In the genomic region with DNA sequence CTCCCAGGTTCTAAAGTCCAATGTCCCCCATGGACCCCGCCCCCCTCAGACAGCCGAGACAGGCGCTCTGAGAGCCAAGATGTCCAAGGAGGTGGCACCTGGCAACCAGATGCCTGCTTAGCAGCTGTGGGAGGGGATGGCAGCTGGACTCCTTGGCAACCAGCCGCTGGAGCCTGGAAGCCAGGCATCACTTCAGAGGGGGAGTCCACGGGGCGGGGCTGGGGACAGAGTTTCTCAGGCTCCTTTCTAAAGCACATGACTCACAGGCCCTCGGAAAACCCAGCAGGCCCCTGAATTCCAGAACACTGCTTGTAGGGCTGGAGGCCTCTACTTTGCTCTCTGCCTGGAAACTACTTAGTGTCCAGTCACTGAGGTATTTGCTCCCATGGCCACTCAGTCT, we compare ENCODE assay signal across 10 cellular contexts.
DNase-seq lines count a peak whose midpoint lies in the region; ATAC-seq and TF ChIP-seq lines count a peak whose summit lies in the region.
"Had no signal": no experiment of that assay in that cellular context is flagged by ENCODE, and none has a peak within 500 bp of the region (broad histone marks: within the 10 kb centered on the region; RNA-seq: fewer than 3 reads in every experiment).

No MANE protein-coding gene starts in this region.

- DNase-seq in AG09319 (ENCODE audit: extremely low read depth, low read depth) (peak; percentile 63), GM04504 (ENCODE audit: low read depth) (peak; percentile 90), brain microvascular endothelial cell (peak; percentile 84), midbrain (lab: John Stamatoyannopoulos, UW) (peak; percentile 50), iPS-NIHi7 (ENCODE audit: extremely low spot score) (no peak), NAMALWA (ENCODE audit: low spot score) (no peak)
- DNase-seq in activated naive CD4-positive, alpha-beta T cell (lab: John Stamatoyannopoulos, UW), result no peak
- DNase-seq: DMS53, NCI-H2227 treated with DMSO at 0.1 percent for 48 hours had no signal

- H3K36me3 ChIP-seq in brain microvascular endothelial cell (replicated peaks), result no peaks in the 10 kb centered on the region

- peak overlapping the region; percentile 1 for H3K27ac ChIP-seq in brain microvascular endothelial cell

- no peak overlapping the region for H3K4me3 ChIP-seq in brain microvascular endothelial cell (ENCODE audit: low read depth, low read length)

- TF ChIP-seq CTCF in AG09319 (IDR thresholded peaks at IDR 0.05; ENCODE audit: low read depth, low read length) (no peak), brain microvascular endothelial cell (IDR thresholded peaks at IDR 0.05; ENCODE audit: low read depth, low read length, missing control alignments) (no peak)

- no peak for ATAC-seq in HG03520 (IDR thresholded peaks at IDR 0.05; ENCODE audit: unreplicated experiment)

- in situ Hi-C loops in brain microvascular endothelial cell (cut with HindIII; ENCODE audit: low pct_ligation_motif_present, low sequenced_read_pairs), result no loop called here

- no peaks in the 10 kb centered on the region for H3K27me3 ChIP-seq in brain microvascular endothelial cell (replicated peaks)

Comparison
In these comparisons a context has a peak if more than half of its experiments do, and no peak if none do; other contexts are left out.
1. DNase-seq: peak in AG09319 (single experiment), GM04504 (single experiment), brain microvascular endothelial cell (single experiment) and midbrain (single experiment); none in activated naive CD4-positive, alpha-beta T cell (0 of 4), iPS-NIHi7 (single experiment) and NAMALWA (single experiment).